ENCODE assay signal across 9 cellular contexts in the genomic region with DNA sequence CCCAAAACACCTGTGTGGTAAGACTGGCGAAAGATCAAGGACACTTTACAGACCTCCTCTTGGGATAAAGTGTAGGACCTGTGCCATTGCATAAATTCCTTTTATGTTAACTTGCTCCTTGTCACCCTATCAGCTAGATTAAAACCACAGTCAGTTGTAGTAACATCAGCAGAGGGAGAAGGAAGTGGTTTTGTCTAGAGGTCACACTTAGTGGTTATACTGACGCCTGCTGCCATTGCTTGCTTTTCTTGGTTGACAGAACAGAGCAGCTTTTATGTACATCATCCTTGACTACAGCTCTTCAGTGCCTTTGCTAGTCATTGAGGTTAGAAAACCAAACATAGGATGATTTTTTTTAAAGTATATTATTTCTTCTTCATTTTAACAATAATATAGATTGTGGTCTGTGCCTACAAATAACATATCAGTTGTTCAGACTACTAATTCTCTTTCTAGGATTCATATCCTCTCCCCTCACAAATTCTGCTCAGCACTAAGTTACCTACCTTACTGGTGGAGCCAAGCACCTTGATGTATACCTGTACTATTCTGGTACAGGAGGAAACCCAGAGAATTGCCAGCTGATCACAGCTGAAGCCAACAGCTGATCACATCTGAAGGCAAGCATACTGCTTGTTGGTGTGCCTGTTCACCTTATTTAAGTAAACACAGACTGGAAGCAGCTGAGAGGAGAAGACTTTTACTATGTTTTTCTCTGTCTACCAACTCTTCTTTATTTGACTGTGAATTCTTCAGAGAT.
A peak's percentile ranks its signal among the peaks of the same experiment; 100 is the strongest.
DNase-seq lines count a peak whose midpoint lies in the region; ATAC-seq and TF ChIP-seq lines count a peak whose summit lies in the region.
"Had no signal": no experiment of that assay in that cellular context is flagged by ENCODE, and none has a peak within 500 bp of the region (broad histone marks: within the 10 kb centered on the region; RNA-seq: fewer than 3 reads in every experiment).

No MANE protein-coding gene starts in this region.

- no peak for TF ChIP-seq POLR2A in Peyer's patch (IDR thresholded peaks at IDR 0.05)
- TF ChIP-seq POLR2A in spleen (IDR thresholded peaks at IDR 0.05), result no peak

- peak in 1 of 6 experiments; percentile 18 for TF ChIP-seq CTCF in Peyer's patch (IDR thresholded peaks at IDR 0.05)
- TF ChIP-seq CTCF in spleen (IDR thresholded peaks at IDR 0.05 in 8 of 11, conservative IDR thresholded peaks at IDR 0.05 in 3 of 11), result no peak

- H3K9me3 Mint-ChIP-seq in activated CD4-positive, alpha-beta T cell treated with anti-CD3 and anti-CD28 coated beads, Interleukin-2, amount 10 ng/mL, durations not matched to agents 24 days and 14 days, result no peaks in the 10 kb centered on the region

- WGBS in spleen, 5 donors, result 16 to 41% (median 22%) methylated on average over 2 of the region's 2 CpGs

- peak; percentile 88 for ATAC-seq in HG02938 (IDR thresholded peaks at IDR 0.05; ENCODE audit: unreplicated experiment)

- no peak overlapping the region for H3K4me3 Mint-ChIP-seq in activated CD4-positive, alpha-beta T cell treated with anti-CD3 and anti-CD28 coated beads, Interleukin-2, amount 10 ng/mL, durations not matched to agents 24 days and 14 days

- DNase-seq in activated CD4-positive, alpha-beta T cell treated with anti-CD3 and anti-CD28 coated beads, Interleukin-2, amount 10 ng/mL, durations not matched to agents 24 days and 14 days, result peak; percentile 75
- no peak for DNase-seq in activated CD4-positive, alpha-beta T cell treated with anti-CD3 and anti-CD28 coated beads, Interleukin-2, amount 50 U/mL, for 48 hours
- DNase-seq in Peyer's patch (no peak), islet precursor cell (peak; percentile 12), spleen (no peak), inferior parietal cortex (ENCODE audit: extremely low spot score) (no peak), dermis blood vessel endothelial cell (no peak)

- H3K27ac Mint-ChIP-seq in activated CD4-positive, alpha-beta T cell treated with anti-CD3 and anti-CD28 coated beads, Interleukin-2, amount 10 ng/mL, durations not matched to agents 24 days and 14 days, result no peak overlapping the region

- no peaks in the 10 kb centered on the region for H3K36me3 Mint-ChIP-seq in activated CD4-positive, alpha-beta T cell treated with anti-CD3 and anti-CD28 coated beads, Interleukin-2, amount 10 ng/mL, durations not matched to agents 24 days and 14 days (ENCODE audit: low read depth)

- H3K4me1 ChIP-seq in Peyer's patch, result peaks cover 0 to 30% (median 0%) of the 10 kb centered on the region in 4 donors
- peaks cover 0 to 20% (median 11%) of the 10 kb centered on the region in 6 donors for H3K4me1 ChIP-seq in spleen

- peaks cover 8% of the 10 kb centered on the region for H3K4me1 Mint-ChIP-seq in activated CD4-positive, alpha-beta T cell treated with anti-CD3 and anti-CD28 coated beads, Interleukin-2, amount 10 ng/mL, durations not matched to agents 24 days and 14 days

- H3K27ac ChIP-seq in Peyer's patch (peak overlapping the region in 3 of 4 donors; percentile 62 to 91 (median 79)), spleen (no peak overlapping the region)
- H3K27ac ChIP-seq: neutrophil had no signal

- H3K27me3 ChIP-seq in Peyer's patch (no peaks in the 10 kb centered on the region), spleen (replicated peaks in 1 of 7) (no peaks in the 10 kb centered on the region)

- no peaks in the 10 kb centered on the region for H3K9me3 ChIP-seq in Peyer's patch
- H3K9me3 ChIP-seq in spleen, result no peaks in the 10 kb centered on the region
- H3K9me3 ChIP-seq: neutrophil had no signal

- intact Hi-C loops in activated CD4-positive, alpha-beta T cell treated with anti-CD3 and anti-CD28 coated beads, Interleukin-2, amount 10 ng/mL, durations not matched to agents 24 days and 14 days (cut with micrococcal nuclease), result no loop called here
- intact Hi-C loops in spleen (cut with DNase I; ENCODE audit: low total_unique reads), result no loop called here

- no peaks in the 10 kb centered on the region for H3K27me3 Mint-ChIP-seq in activated CD4-positive, alpha-beta T cell treated with anti-CD3 and anti-CD28 coated beads, Interleukin-2, amount 10 ng/mL, durations not matched to agents 24 days and 14 days

- no peaks in the 10 kb centered on the region for H3K36me3 ChIP-seq in Peyer's patch
- no peaks in the 10 kb centered on the region for H3K36me3 ChIP-seq in spleen
- H3K36me3 ChIP-seq: neutrophil had no signal

- H3K4me3 ChIP-seq in Peyer's patch, result no peak overlapping the region
- no peak overlapping the region for H3K4me3 ChIP-seq in spleen

Comparison
In these comparisons a context has a peak if more than half of its experiments do, and no peak if none do; other contexts are left out.
1. DNase-seq: peak in activated CD4-positive, alpha-beta T cell treated with anti-CD3 and anti-CD28 coated beads, Interleukin-2, amount 10 ng/mL, durations not matched to agents 24 days and 14 days (single experiment) and islet precursor cell (single experiment); none in activated CD4-positive, alpha-beta T cell treated with anti-CD3 and anti-CD28 coated beads, Interleukin-2, amount 50 U/mL, for 48 hours (0 of 2), Peyer's patch (0 of 3), spleen (single experiment), inferior parietal cortex (single experiment) and dermis blood vessel endothelial cell (single experiment).
2. H3K27ac ChIP-seq: peak in Peyer's patch (3 of 4); none in spleen (0 of 8).